In genomic region chr2:96509114-96509846, GRCh38 we compare ENCODE assay signal across 1 cellular context.
A peak's percentile ranks its signal among the peaks of the same experiment; 100 is the strongest.
TF ChIP-seq lines count a peak whose summit lies in the region.

No MANE protein-coding gene starts in this region.

TF ChIP-seq in HepG2, 621 proteins besides CTCF, POLR2A, EP300 and RAD21 (continued from another document and continues in another):
- TF ChIP-seq ATF3 (CRISPR knock-in tag; IDR thresholded peaks at IDR 0.05): peak; percentile 77; the same call in 1 of the 2 replicates
- no peak for TF ChIP-seq ZNF224 (CRISPR knock-in tag; IDR thresholded peaks at IDR 0.05)
- TF ChIP-seq ZNF280B (CRISPR knock-in tag; IDR thresholded peaks at IDR 0.05; ENCODE audit: borderline replicate concordance): peak; percentile 23; the same call in 1 of the 2 replicates
- peak; percentile 68; the same call in 1 of the 2 replicates for TF ChIP-seq MXD4 (CRISPR knock-in tag; IDR thresholded peaks at IDR 0.05)
- TF ChIP-seq E2F1 (CRISPR knock-in tag; IDR thresholded peaks at IDR 0.05): no peak
- TF ChIP-seq ZNF580 (CRISPR knock-in tag; IDR thresholded peaks at IDR 0.05; ENCODE audit: borderline replicate concordance, low read depth): peak; percentile 93; the same call in 1 of the 2 replicates
- TF ChIP-seq ZNF574 (CRISPR knock-in tag; IDR thresholded peaks at IDR 0.05): peak; percentile 72
- peak; percentile 65; the same call in 1 of the 2 replicates for TF ChIP-seq HOXA3 (CRISPR knock-in tag; IDR thresholded peaks at IDR 0.05)
- no peak for TF ChIP-seq ZNF607 (CRISPR knock-in tag; IDR thresholded peaks at IDR 0.05; ENCODE audit: borderline replicate concordance)
- TF ChIP-seq CBFB (CRISPR knock-in tag; IDR thresholded peaks at IDR 0.05): peak; percentile 94
- TF ChIP-seq DRAP1 (CRISPR knock-in tag; IDR thresholded peaks at IDR 0.05): peak; percentile 47; the same call in 1 of the 2 replicates
- TF ChIP-seq ZNF800 (CRISPR knock-in tag; IDR thresholded peaks at IDR 0.05): 0 out of 2 replicates have a peak, but pooled peaks have one; percentile 60
- 0 out of 2 replicates have a peak, but pooled peaks have one; percentile 52 for TF ChIP-seq KLF15 (CRISPR knock-in tag; IDR thresholded peaks at IDR 0.05; ENCODE audit: borderline replicate concordance)
- peak; percentile 86 for TF ChIP-seq SALL2 (CRISPR knock-in tag; IDR thresholded peaks at IDR 0.05)
- no peak for TF ChIP-seq E2F2 (CRISPR knock-in tag; IDR thresholded peaks at IDR 0.05; ENCODE audit: borderline replicate concordance)
- TF ChIP-seq KDM2A (CRISPR knock-in tag; IDR thresholded peaks at IDR 0.05; ENCODE audit: borderline replicate concordance, low read depth): peak; percentile 91
- peak; percentile 53; the same call in 1 of the 2 replicates for TF ChIP-seq ZFY (CRISPR knock-in tag; IDR thresholded peaks at IDR 0.05)
- TF ChIP-seq MAZ (IDR thresholded peaks at IDR 0.05; ENCODE audit: borderline replicate concordance, low read depth, low read length): peak; percentile 56; the same call in 1 of the 2 replicates
- peak; percentile 83 for TF ChIP-seq MAZ (CRISPR knock-in tag; IDR thresholded peaks at IDR 0.05; ENCODE audit: low read depth)
- no peak for TF ChIP-seq GTF2F1 (IDR thresholded peaks at IDR 0.05; ENCODE audit: low read length)
- TF ChIP-seq SMAD3 (CRISPR knock-in tag; IDR thresholded peaks at IDR 0.05): peak; percentile 63; the same call in 1 of the 2 replicates
- peak; percentile 74; the same call in 1 of the 2 replicates for TF ChIP-seq ZNF205 (CRISPR knock-in tag; IDR thresholded peaks at IDR 0.05)
- TF ChIP-seq HMGA1 (CRISPR knock-in tag; conservative IDR thresholded peaks at IDR 0.05): no peak
- TF ChIP-seq FOXA1 (IDR thresholded peaks at IDR 0.05): no peak
- 0 out of 2 replicates have a peak, but pooled peaks have one; percentile 29 for TF ChIP-seq FOXA1 (CRISPR knock-in tag; IDR thresholded peaks at IDR 0.05)
- TF ChIP-seq ZNF746 (CRISPR knock-in tag; IDR thresholded peaks at IDR 0.05): 0 out of 2 replicates have a peak, but pooled peaks have one; percentile 44
- TF ChIP-seq ZNF776 (CRISPR knock-in tag; IDR thresholded peaks at IDR 0.05): peak; percentile 88; the same call in 1 of the 2 replicates
- TF ChIP-seq SKIL (CRISPR knock-in tag; IDR thresholded peaks at IDR 0.05; ENCODE audit: borderline replicate concordance): no peak
- TF ChIP-seq MTA1 (CRISPR knock-in tag; IDR thresholded peaks at IDR 0.05; ENCODE audit: borderline replicate concordance): peak; percentile 60; the same call in 1 of the 2 replicates
- TF ChIP-seq ZNF768 (CRISPR knock-in tag; IDR thresholded peaks at IDR 0.05): peak; percentile 66; the same call in 1 of the 2 replicates
- TF ChIP-seq ZNF430 (CRISPR knock-in tag; IDR thresholded peaks at IDR 0.05): no peak
- peak; percentile 57; the same call in 1 of the 2 replicates for TF ChIP-seq ZGPAT (CRISPR knock-in tag; IDR thresholded peaks at IDR 0.05)
- TF ChIP-seq BHLHE40 (IDR thresholded peaks at IDR 0.05; ENCODE audit: low read length): 0 out of 2 replicates have a peak, but pooled peaks have one; percentile 35
- 0 out of 2 replicates have a peak, but pooled peaks have one; percentile 17 for TF ChIP-seq AHDC1 (CRISPR knock-in tag; IDR thresholded peaks at IDR 0.05; ENCODE audit: borderline replicate concordance)
- TF ChIP-seq ZSCAN9 (CRISPR knock-in tag; IDR thresholded peaks at IDR 0.05; ENCODE audit: borderline replicate concordance): peak; percentile 27; the same call in 1 of the 2 replicates
- TF ChIP-seq NFKB2 (CRISPR knock-in tag; IDR thresholded peaks at IDR 0.05; ENCODE audit: borderline replicate concordance): peak; percentile 91; the same call in 1 of the 2 replicates
- no peak for TF ChIP-seq NBN (conservative IDR thresholded peaks at IDR 0.05)
- peak; percentile 50; the same call in 1 of the 2 replicates for TF ChIP-seq RXRA (CRISPR knock-in tag; IDR thresholded peaks at IDR 0.05)
- no peak; the same call in 1 of the 2 replicates for TF ChIP-seq ZFP90 (CRISPR knock-in tag; IDR thresholded peaks at IDR 0.05; ENCODE audit: borderline replicate concordance)
- TF ChIP-seq REPIN1 (CRISPR knock-in tag; IDR thresholded peaks at IDR 0.05; ENCODE audit: borderline replicate concordance, low read depth): peak; percentile 83
- no peak for TF ChIP-seq ZNF260 (CRISPR knock-in tag; IDR thresholded peaks at IDR 0.05; ENCODE audit: borderline replicate concordance, low read depth)
